ENCODE assay signal across 1 cellular context in genomic region chr5:150485770-150486401, GRCh38.
TF ChIP-seq lines count a peak whose summit lies in the region.

No MANE protein-coding gene starts in this region.

TF ChIP-seq in K562, 482 proteins besides CTCF, POLR2A, EP300 and RAD21 (continued from another document):
- no peak for TF ChIP-seq SAP30 (IDR thresholded peaks at IDR 0.05; ENCODE audit: borderline replicate concordance, insufficient read depth, low read depth, low read length, poor library complexity, severe bottlenecking)
- no peak for TF ChIP-seq ZNF253 (CRISPR knock-in tag; conservative IDR thresholded peaks at IDR 0.05)
- no peak for TF ChIP-seq SMAD2 (IDR thresholded peaks at IDR 0.05; ENCODE audit: low read depth, low read length)
- 0 out of 2 replicates have a peak, but pooled peaks have one; percentile 7 for TF ChIP-seq STAG1 (CRISPR knock-in tag; IDR thresholded peaks at IDR 0.05; ENCODE audit: borderline replicate concordance)
- TF ChIP-seq ZBTB40 (IDR thresholded peaks at IDR 0.05) = 0 out of 2 replicates have a peak, but pooled peaks have one; percentile 17
- no peak for TF ChIP-seq ZBTB40 (CRISPR knock-in tag; IDR thresholded peaks at IDR 0.05)
- TF ChIP-seq MYNN (IDR thresholded peaks at IDR 0.05) = no peak
- TF ChIP-seq MYNN (CRISPR knock-in tag; IDR thresholded peaks at IDR 0.05) = no peak
- TF ChIP-seq KDM4B (IDR thresholded peaks at IDR 0.05; ENCODE audit: borderline replicate concordance in 2 of 2, low read depth in 1 of 2) = no peak
- TF ChIP-seq DDX20 (tag; IDR thresholded peaks at IDR 0.05; ENCODE audit: low read depth) = no peak
- 0 out of 2 replicates have a peak, but pooled peaks have one; percentile 7 for TF ChIP-seq BHLHE40 (IDR thresholded peaks at IDR 0.05; ENCODE audit: low read length)
- peak in 1 of 2 experiments; percentile 55; a peak in 2 of 4 replicates for TF ChIP-seq MNT (conservative IDR thresholded peaks at IDR 0.05)
- TF ChIP-seq, protein P1, sequence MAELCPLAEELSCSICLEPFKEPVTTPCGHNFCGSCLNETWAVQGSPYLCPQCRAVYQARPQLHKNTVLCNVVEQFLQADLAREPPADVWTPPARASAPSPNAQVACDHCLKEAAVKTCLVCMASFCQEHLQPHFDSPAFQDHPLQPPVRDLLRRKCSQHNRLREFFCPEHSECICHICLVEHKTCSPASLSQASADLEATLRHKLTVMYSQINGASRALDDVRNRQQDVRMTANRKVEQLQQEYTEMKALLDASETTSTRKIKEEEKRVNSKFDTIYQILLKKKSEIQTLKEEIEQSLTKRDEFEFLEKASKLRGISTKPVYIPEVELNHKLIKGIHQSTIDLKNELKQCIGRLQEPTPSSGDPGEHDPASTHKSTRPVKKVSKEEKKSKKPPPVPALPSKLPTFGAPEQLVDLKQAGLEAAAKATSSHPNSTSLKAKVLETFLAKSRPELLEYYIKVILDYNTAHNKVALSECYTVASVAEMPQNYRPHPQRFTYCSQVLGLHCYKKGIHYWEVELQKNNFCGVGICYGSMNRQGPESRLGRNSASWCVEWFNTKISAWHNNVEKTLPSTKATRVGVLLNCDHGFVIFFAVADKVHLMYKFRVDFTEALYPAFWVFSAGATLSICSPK (IDR thresholded peaks at IDR 0.05; ENCODE audit: borderline replicate concordance) = no peak
- TF ChIP-seq SUPT5H (IDR thresholded peaks at IDR 0.05) = peak; percentile 66
- no peak for TF ChIP-seq HNRNPK (IDR thresholded peaks at IDR 0.05; ENCODE audit: low read depth, low read length, poor library complexity, severe bottlenecking)
- peak; percentile 20 for TF ChIP-seq RBM25 (IDR thresholded peaks at IDR 0.05; ENCODE audit: low read depth, low read length, severe bottlenecking)
- no peak for TF ChIP-seq XRCC4 (IDR thresholded peaks at IDR 0.05; ENCODE audit: extremely low read depth, insufficient read depth, insufficient read length)
- peak; percentile 79 for TF ChIP-seq RBFOX2 (IDR thresholded peaks at IDR 0.05; ENCODE audit: low read depth, low read length)
